Comparison of ENCODE assay signal across 22 cellular contexts in the genomic region with DNA sequence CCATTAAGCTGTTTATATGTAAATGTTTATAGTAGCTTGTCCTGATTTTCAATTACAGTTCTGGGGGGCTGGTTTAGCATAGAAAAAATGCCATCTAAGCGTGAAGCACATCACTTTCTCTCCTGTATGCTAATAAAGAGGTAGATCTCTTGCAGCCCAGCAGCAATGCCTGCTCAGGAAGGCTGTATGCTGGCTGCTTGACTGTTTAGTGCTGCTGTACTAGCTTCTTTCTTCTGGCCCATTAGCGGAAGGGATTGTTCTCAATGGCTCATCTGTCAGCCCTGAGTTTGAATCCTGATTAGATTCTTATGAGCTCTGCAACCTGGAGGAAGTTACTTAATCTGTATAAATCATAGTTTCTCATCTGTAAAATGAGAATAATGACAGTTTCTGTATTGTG.
DNase-seq lines count a peak whose midpoint lies in the region; ATAC-seq and TF ChIP-seq lines count a peak whose summit lies in the region.
"Had no signal": no experiment of that assay in that cellular context is flagged by ENCODE, and none has a peak within 500 bp of the region (broad histone marks: within the 10 kb centered on the region; RNA-seq: fewer than 3 reads in every experiment).

No MANE protein-coding gene starts in this region.

- no peaks in the 10 kb centered on the region for H3K36me3 ChIP-seq in trophoblast cell (ENCODE audit: control insufficient read depth in 1 of 2, insufficient read depth in 2 of 2, low read length in 2 of 2)
- H3K36me3 ChIP-seq: BE2C; BLaER1 treated with 17β-estradiol and CSF1 and Interleukin-3, amounts not matched to agents 10 nM and 100 nM; HAP-1 had no signal

- H2AK5ac ChIP-seq in trophoblast cell (ENCODE audit: low read length) = no peak overlapping the region

- H2BK5ac ChIP-seq in trophoblast cell (ENCODE audit: low read depth, low read length, poor library complexity) = no peak overlapping the region

- no peak overlapping the region for H2AFZ ChIP-seq in trophoblast cell (ENCODE audit: insufficient read depth, low read length, poor library complexity)
- H2AFZ ChIP-seq: GM23248 had no signal

- H3K27me3 ChIP-seq in trophoblast cell (ENCODE audit: insufficient read depth, low read length) = no peaks in the 10 kb centered on the region
- H3K27me3 ChIP-seq: BE2C; BLaER1 treated with 17β-estradiol and CSF1 and Interleukin-3, amounts not matched to agents 10 nM and 100 nM had no signal

- H3K27me3 Mint-ChIP-seq in activated CD4-positive, alpha-beta T cell treated with anti-CD3 and anti-CD28 coated beads, Interleukin-2, amount 10 ng/mL, durations not matched to agents 24 days and 14 days = no peaks in the 10 kb centered on the region
- no peaks in the 10 kb centered on the region for H3K27me3 Mint-ChIP-seq in mesothelial cell of epicardium (ENCODE audit: low read depth)
- H3K27me3 Mint-ChIP-seq in activated T-cell treated with anti-CD3 and anti-CD28 coated beads, Interleukin-2, amount 50 U/mL, for 4 hours (ENCODE audit: low read depth) = no peaks in the 10 kb centered on the region
- H3K27me3 Mint-ChIP-seq: CD4-positive, alpha-beta T cell had no signal

- no peak overlapping the region for H3K4ac ChIP-seq in trophoblast cell (ENCODE audit: low read depth, low read length)

- no peaks in the 10 kb centered on the region for H3K36me3 Mint-ChIP-seq in activated CD4-positive, alpha-beta T cell treated with anti-CD3 and anti-CD28 coated beads, Interleukin-2, amount 10 ng/mL, durations not matched to agents 24 days and 14 days (ENCODE audit: low read depth)
- H3K36me3 Mint-ChIP-seq in mesothelial cell of epicardium = no peaks in the 10 kb centered on the region
- H3K36me3 Mint-ChIP-seq in activated T-cell treated with anti-CD3 and anti-CD28 coated beads, Interleukin-2, amount 50 U/mL, for 4 hours (ENCODE audit: insufficient read depth) = no peaks in the 10 kb centered on the region
- H3K36me3 Mint-ChIP-seq: CD14-positive monocyte; CD8-positive, alpha-beta memory T cell had no signal

- no peak overlapping the region for H3K4me2 ChIP-seq in trophoblast cell (ENCODE audit: low read length)
- H3K4me2 ChIP-seq: A549; BLaER1 treated with 17β-estradiol and CSF1 and Interleukin-3, amounts not matched to agents 10 nM and 100 nM had no signal

- H3K79me2 ChIP-seq in trophoblast cell (ENCODE audit: control insufficient read depth, insufficient read depth, low read length, poor library complexity) = no peaks in the 10 kb centered on the region

- peaks cover 0 to 2% of the 10 kb centered on the region in 2 experiments for H3K4me1 ChIP-seq in trophoblast cell (ENCODE audit: control insufficient read depth in 1 of 2, insufficient read depth in 2 of 2, low read length in 2 of 2)
- H3K4me1 ChIP-seq: A549; BE2C; BLaER1 treated with 17β-estradiol and CSF1 and Interleukin-3, amounts not matched to agents 10 nM and 100 nM had no signal

- no peaks in the 10 kb centered on the region for H3K9me3 Mint-ChIP-seq in activated CD4-positive, alpha-beta T cell treated with anti-CD3 and anti-CD28 coated beads, Interleukin-2, amount 10 ng/mL, durations not matched to agents 24 days and 14 days
- H3K9me3 Mint-ChIP-seq in mesothelial cell of epicardium = peaks cover 3% of the 10 kb centered on the region
- no peaks in the 10 kb centered on the region for H3K9me3 Mint-ChIP-seq in activated T-cell treated with anti-CD3 and anti-CD28 coated beads, Interleukin-2, amount 50 U/mL, for 4 hours
- H3K9me3 Mint-ChIP-seq: CD14-positive monocyte; CD4-positive, alpha-beta T cell had no signal

- H3K23ac ChIP-seq in trophoblast cell (ENCODE audit: low read length) = no peak overlapping the region

- intact Hi-C loops in activated CD4-positive, alpha-beta T cell treated with anti-CD3 and anti-CD28 coated beads, Interleukin-2, amount 10 ng/mL, durations not matched to agents 24 days and 14 days (cut with micrococcal nuclease) = no loop called here

- TF ChIP-seq CTCF in mesothelial cell of epicardium (IDR thresholded peaks at IDR 0.05; ENCODE audit: unreplicated experiment) = no peak

- no peak overlapping the region for H4K8ac ChIP-seq in trophoblast cell (ENCODE audit: low read depth, low read length)

- WGBS in trophoblast cell (ENCODE audit: extremely low coverage, insufficient coverage, insufficient read length) = no CpG with 5 or more reads among the region's 2 CpGs

- H4K91ac ChIP-seq in trophoblast cell (ENCODE audit: low read depth, low read length) = no peak overlapping the region

- no peak overlapping the region for H4K12ac ChIP-seq in trophoblast cell (ENCODE audit: low read depth, low read length)

- H3K4me3 Mint-ChIP-seq in activated CD4-positive, alpha-beta T cell treated with anti-CD3 and anti-CD28 coated beads, Interleukin-2, amount 10 ng/mL, durations not matched to agents 24 days and 14 days = no peak overlapping the region
- no peak overlapping the region for H3K4me3 Mint-ChIP-seq in mesothelial cell of epicardium
- H3K4me3 Mint-ChIP-seq in activated T-cell treated with anti-CD3 and anti-CD28 coated beads, Interleukin-2, amount 50 U/mL, for 4 hours = no peak overlapping the region
- H3K4me3 Mint-ChIP-seq: CD14-positive monocyte; CD4-positive, alpha-beta T cell; CD8-positive, alpha-beta memory T cell; HFFc6 had no signal

- peak overlapping the region; percentile 18 for H3K27ac ChIP-seq in trophoblast cell (ENCODE audit: low read depth, low read length)
- H3K27ac ChIP-seq: A549; BLaER1 treated with 17β-estradiol and CSF1 and Interleukin-3, amounts not matched to agents 10 nM and 100 nM; GM23248 had no signal

- no peak for ATAC-seq in activated T-cell treated with anti-CD3 and anti-CD28 coated beads, Interleukin-2, amount 50 U/mL, for 4 hours
- ATAC-seq: A549 had no signal

- no peak overlapping the region for H3K9ac ChIP-seq in trophoblast cell (ENCODE audit: low read length)
- H3K9ac ChIP-seq: BLaER1 treated with 17β-estradiol and CSF1 and Interleukin-3, amounts not matched to agents 10 nM and 100 nM; GM23248 had no signal

- no peak overlapping the region for H3K14ac ChIP-seq in trophoblast cell (ENCODE audit: low read length)

- H3K27ac Mint-ChIP-seq in activated CD4-positive, alpha-beta T cell treated with anti-CD3 and anti-CD28 coated beads, Interleukin-2, amount 10 ng/mL, durations not matched to agents 24 days and 14 days = no peak overlapping the region
- H3K27ac Mint-ChIP-seq in mesothelial cell of epicardium = peak overlapping the region; percentile 25
- H3K27ac Mint-ChIP-seq: CD14-positive monocyte; CD4-positive, alpha-beta T cell; CD8-positive, alpha-beta memory T cell; HFFc6 had no signal

- no peak overlapping the region for H2BK120ac ChIP-seq in trophoblast cell (ENCODE audit: insufficient read depth, low read length, poor library complexity)

- no peaks in the 10 kb centered on the region for H3K79me1 ChIP-seq in trophoblast cell (ENCODE audit: low read length)

- H3K18ac ChIP-seq in trophoblast cell (ENCODE audit: low read length) = no peak overlapping the region

- H3K4me1 Mint-ChIP-seq in activated CD4-positive, alpha-beta T cell treated with anti-CD3 and anti-CD28 coated beads, Interleukin-2, amount 10 ng/mL, durations not matched to agents 24 days and 14 days = no peaks in the 10 kb centered on the region
- peaks cover 46% of the 10 kb centered on the region for H3K4me1 Mint-ChIP-seq in mesothelial cell of epicardium
- no peaks in the 10 kb centered on the region for H3K4me1 Mint-ChIP-seq in activated T-cell treated with anti-CD3 and anti-CD28 coated beads, Interleukin-2, amount 50 U/mL, for 4 hours (ENCODE audit: low read depth)
- H3K4me1 Mint-ChIP-seq: CD14-positive monocyte; CD8-positive, alpha-beta memory T cell had no signal

- H2BK12ac ChIP-seq in trophoblast cell (ENCODE audit: low read length) = no peak overlapping the region

- DNase-seq in activated CD4-positive, alpha-beta T cell treated with anti-CD3 and anti-CD28 coated beads, Interleukin-2, amount 10 ng/mL, durations not matched to agents 24 days and 14 days = peak; percentile 26
- no peak for DNase-seq in activated CD4-positive, alpha-beta T cell treated with anti-CD3 and anti-CD28 coated beads for 1 hour
- no peak for DNase-seq in mesothelial cell of epicardium (ENCODE audit: low spot score in 2 of 2, unreplicated experiment in 2 of 2)
- DNase-seq in trophoblast cell = no peak
- DNase-seq in stimulated activated naive CD4-positive, alpha-beta T cell (lab: John Stamatoyannopoulos, UW) = no peak
- DNase-seq in NCI-H345 (lab: John Stamatoyannopoulos, UW) = no peak
- no peak for DNase-seq in activated T-cell treated with anti-CD3 and anti-CD28 coated beads, Interleukin-2, amount 50 U/mL, for 4 hours
- DNase-seq: 8988T; ACHN; AML-193; BE2C; CD4-positive, alpha-beta T cell; CD8-positive, alpha-beta memory T cell; DMS53; DMS79 treated with DMSO at 0.1 percent for 48 hours; GF-D8; GM23248; HFFc6 had no signal

- no peak overlapping the region for H3K4me3 ChIP-seq in trophoblast cell (ENCODE audit: low read depth, low read length)
- H3K4me3 ChIP-seq: A549; BLaER1 treated with 17β-estradiol and CSF1 and Interleukin-3, amounts not matched to agents 10 nM and 100 nM; GM23248; HAP-1 had no signal

- H3K9me3 ChIP-seq in trophoblast cell (ENCODE audit: insufficient read depth, low read depth, low read length) = no peaks in the 10 kb centered on the region
- H3K9me3 ChIP-seq: A549; BE2C; BLaER1 treated with 17β-estradiol and CSF1 and Interleukin-3, amounts not matched to agents 10 nM and 100 nM; HAP-1 had no signal
